ENCODE assay signal across 10 cellular contexts in the genomic region with DNA sequence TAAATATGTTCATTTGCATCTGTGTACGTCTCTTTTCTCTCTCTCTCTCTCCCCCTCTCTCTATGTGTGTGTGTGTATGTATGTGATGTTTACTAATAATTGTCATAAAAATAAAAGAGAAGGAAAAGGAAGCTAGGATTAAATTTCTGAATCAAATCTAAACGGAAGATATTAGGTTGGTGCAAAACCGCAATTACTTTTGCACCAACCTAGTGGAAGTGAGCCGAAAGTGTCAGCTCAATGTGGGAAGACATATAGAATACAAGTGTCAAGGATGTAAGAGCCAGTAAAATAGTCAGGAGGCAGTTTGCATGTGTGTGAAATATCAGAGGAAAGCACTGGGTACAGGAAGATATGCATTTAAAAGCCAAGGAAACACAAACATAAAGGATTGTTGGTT. TPM values are rescaled to one million over a fixed set of nuclear protein-coding genes. Genes with fewer than 3 reads are reported as not detected.
"Had no signal": no experiment of that assay in that cellular context is flagged by ENCODE, and none has a peak within 500 bp of the region (broad histone marks: within the 10 kb centered on the region; RNA-seq: fewer than 3 reads in every experiment).

No MANE protein-coding gene starts in this region.

- H3K4me2 ChIP-seq: KMS-11 had no signal

- H3K4me3 ChIP-seq: K562 had no signal

- ATAC-seq: K562 had no signal

- H3K9ac ChIP-seq: KMS-11 had no signal

- DNase-seq: IMR-90, KBM-7, KG1 had no signal

- H3K27ac ChIP-seq: HL-60, KMS-11 had no signal

- FAIRE-seq: HTR-8/SVneo, K562 had no signal

RNA-seq across cellular contexts. Expression of a gene that starts 18.5 kb away (rescaled TPM):
- total RNA-seq: HT-29, HT1080, IMR-90, K562 had no signal
- polyA plus RNA-seq: IgD-negative memory B cell, IMR-90, K562 had no signal

RNA-seq across cellular contexts. Expression of a gene that starts 32.2 kb away (rescaled TPM):
- total RNA-seq: HT-29, HT1080, IMR-90, K562 had no signal
- polyA plus RNA-seq: IgD-negative memory B cell, IMR-90, K562 had no signal

RNA-seq across cellular contexts. Expression of a gene that starts 46.6 kb away (rescaled TPM):
- total RNA-seq: HT-29, HT1080, IMR-90, K562 had no signal
- polyA plus RNA-seq: IgD-negative memory B cell, IMR-90, K562 had no signal

RNA-seq across cellular contexts. Expression of a gene that starts 56.2 kb away (rescaled TPM):
- total RNA-seq: HT-29, HT1080, IMR-90, K562 had no signal
- polyA plus RNA-seq: IgD-negative memory B cell, IMR-90, K562 had no signal
